In the genomic region with DNA sequence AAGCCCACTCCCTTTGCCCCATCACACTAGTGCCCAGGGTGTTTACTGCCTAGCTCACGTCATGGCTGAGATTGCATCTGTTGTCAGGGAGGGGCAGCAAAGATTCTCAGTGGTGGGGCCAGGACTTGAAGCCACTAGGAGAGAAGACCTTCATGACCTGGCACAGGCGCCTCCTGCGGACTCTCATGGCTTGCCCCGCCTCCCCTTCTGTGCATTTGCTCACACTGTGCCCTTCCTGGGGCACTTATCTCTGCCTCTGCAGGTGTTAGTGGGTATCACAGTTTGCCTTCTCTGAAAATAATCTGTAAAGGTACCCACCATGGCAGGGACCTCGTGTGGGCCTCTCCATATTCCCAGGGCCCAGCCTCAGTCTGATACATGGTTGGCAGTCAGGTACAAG, we compare ENCODE assay signal across 20 cellular contexts. TPM values are rescaled to one million over a fixed set of nuclear protein-coding genes. Genes with fewer than 3 reads are reported as not detected.
DNase-seq lines count a peak whose midpoint lies in the region; TF ChIP-seq lines count a peak whose summit lies in the region.
"Had no signal": no experiment of that assay in that cellular context is flagged by ENCODE, and none has a peak within 500 bp of the region (broad histone marks: within the 10 kb centered on the region; RNA-seq: fewer than 3 reads in every experiment).

No MANE protein-coding gene starts in this region.

- BruUV-seq in OCI-LY7 (replicated peaks; lab: Mats Ljungman, UMichigan): no TSS peak
- no TSS peak for BruUV-seq in A673 (replicated peaks; lab: Mats Ljungman, UMichigan)

- H3K18ac ChIP-seq in H9 (ENCODE audit: insufficient read length, low read depth, low read length): no peak overlapping the region

- H3K4me3 Mint-ChIP-seq in H9: no peak overlapping the region; a peak in 1 of 5 replicates
- no peak overlapping the region for H3K4me3 Mint-ChIP-seq in mesothelial cell of epicardium
- H3K4me3 Mint-ChIP-seq in T-helper 2 cell treated with Interferon-gamma antibody and Interleukin-4, amounts not matched to agents 5 μg/mL and 100 μg/mL, for 36 hours: no peak overlapping the region
- H3K4me3 Mint-ChIP-seq: stimulated activated memory B cell treated with anti-CD40 and anti-IgM and Interleukin-4, amounts not matched to agents 10 μg/mL and 1 μg/mL and 100 μg/mL, for 72 hours had no signal

- no peak overlapping the region for H3K23ac ChIP-seq in H9 (ENCODE audit: insufficient read length, low read depth, low read length)

- H2BK120ac ChIP-seq in H9 (ENCODE audit: low read depth, low read length, poor library complexity, severe bottlenecking): no peak overlapping the region

- DNase-seq in NCI-H1105 treated with DMSO at 0.1 percent for 48 hours (lab: John Stamatoyannopoulos, UW): peak; percentile 12
- DNase-seq in NCI-H1105 (lab: John Stamatoyannopoulos, UW): no peak
- no peak for DNase-seq in H9
- DNase-seq in OCI-LY7 (ENCODE audit: low spot score): peak; percentile 27
- no peak for DNase-seq in mesothelial cell of epicardium (ENCODE audit: low spot score in 2 of 2, unreplicated experiment in 2 of 2)
- no peak for DNase-seq in GDM1 (lab: John Stamatoyannopoulos, UW)
- no peak for DNase-seq in T-helper 2 cell treated with Interferon-gamma antibody and Interleukin-4, amounts not matched to agents 5 μg/mL and 100 μg/mL, for 36 hours (ENCODE audit: low spot score)
- no peak for DNase-seq in A673 (ENCODE audit: low spot score)
- DNase-seq: 8988T; activated naive CD4-positive, alpha-beta T cell; CD4-positive, alpha-beta memory T cell; KG1; lower lobe of right lung; NCI-H2029; upper lobe of left lung had no signal

- H3T11ph ChIP-seq in H9 (ENCODE audit: low read length): no peak overlapping the region

- no peak overlapping the region for H3K4me2 ChIP-seq in H9 (ENCODE audit: insufficient read depth, insufficient read length, low read length)
- no peak overlapping the region for H3K4me2 ChIP-seq in OCI-LY7 (ENCODE audit: low read length)
- H3K4me2 ChIP-seq: hepatocyte had no signal

- H2BK5ac ChIP-seq in H9 (ENCODE audit: insufficient read length, low read length): no peak overlapping the region

- no peak overlapping the region for H3K14ac ChIP-seq in H9 (ENCODE audit: insufficient read depth, low read length)

- H3K9me3 Mint-ChIP-seq in H9: no peaks in the 10 kb centered on the region; a peak in 2 of 5 replicates
- no peaks in the 10 kb centered on the region for H3K9me3 Mint-ChIP-seq in mesothelial cell of epicardium
- no peaks in the 10 kb centered on the region for H3K9me3 Mint-ChIP-seq in T-helper 2 cell treated with Interferon-gamma antibody and Interleukin-4, amounts not matched to agents 5 μg/mL and 100 μg/mL, for 36 hours
- H3K9me3 Mint-ChIP-seq: brain; stimulated activated memory B cell treated with anti-CD40 and anti-IgM and Interleukin-4, amounts not matched to agents 10 μg/mL and 1 μg/mL and 100 μg/mL, for 72 hours had no signal

- no peak overlapping the region for H3K9ac ChIP-seq in H9 (ENCODE audit: extremely low read depth, insufficient read length, low read length)

- H3K9me2 ChIP-seq in OCI-LY7 (ENCODE audit: insufficient read depth, low read length): no peaks in the 10 kb centered on the region

- H3K4me1 Mint-ChIP-seq in H9 (peaks cover 51 to 58% of the 10 kb centered on the region in 2 experiments), mesothelial cell of epicardium (peaks cover 83% of the 10 kb centered on the region)
- H3K4me1 Mint-ChIP-seq in T-helper 2 cell treated with Interferon-gamma antibody and Interleukin-4, amounts not matched to agents 5 μg/mL and 100 μg/mL, for 36 hours (ENCODE audit: low read depth): peaks cover 2% of the 10 kb centered on the region

- peaks cover 12% of the 10 kb centered on the region; the same call in 1 of the 2 replicates for H3K4me1 ChIP-seq in H9 (ENCODE audit: insufficient read depth, low read length)
- H3K4me1 ChIP-seq in OCI-LY7 (ENCODE audit: insufficient read depth, low read length, poor library complexity, severe bottlenecking): no peaks in the 10 kb centered on the region
- peaks cover 19% of the 10 kb centered on the region for H3K4me1 ChIP-seq in A673 (ENCODE audit: insufficient read depth, low read length, poor library complexity, severe bottlenecking)

- H3K4me3 ChIP-seq in OCI-LY7 (ENCODE audit: low read depth, low read length, poor library complexity, severe bottlenecking) (no peak overlapping the region), A673 (ENCODE audit: low read depth, low read length, poor library complexity, severe bottlenecking) (no peak overlapping the region)
- H3K4me3 ChIP-seq: dorsolateral prefrontal cortex, hepatocyte, lower lobe of right lung, upper lobe of left lung had no signal

- H3K56ac ChIP-seq in H9 (ENCODE audit: insufficient read length, low read depth, low read length): no peak overlapping the region

- H2BK15ac ChIP-seq in H9 (ENCODE audit: low read depth, low read length): no peak overlapping the region

- H4K20me1 ChIP-seq in H9 (ENCODE audit: control insufficient read depth, insufficient read depth, insufficient read length) (no peaks in the 10 kb centered on the region), OCI-LY7 (ENCODE audit: insufficient read depth, low read length) (no peaks in the 10 kb centered on the region)

- H2AK5ac ChIP-seq in H9 (ENCODE audit: insufficient read length, low read length): no peak overlapping the region

- no peak overlapping the region for H3K27ac ChIP-seq in H9 (ENCODE audit: insufficient read length, low read depth, low read length)
- H3K27ac ChIP-seq in OCI-LY7 (ENCODE audit: low read depth, low read length, poor library complexity, severe bottlenecking): no peak overlapping the region
- no peak overlapping the region for H3K27ac ChIP-seq in A673 (ENCODE audit: low read depth, low read length, poor library complexity, severe bottlenecking)
- H3K27ac ChIP-seq: hepatocyte, lower lobe of right lung, upper lobe of left lung, VCaP had no signal

- peaks cover 22% of the 10 kb centered on the region for H3K27me3 Mint-ChIP-seq in H9 (ENCODE audit: low read depth)
- no peaks in the 10 kb centered on the region for H3K27me3 Mint-ChIP-seq in mesothelial cell of epicardium (ENCODE audit: low read depth)
- peaks cover 36% of the 10 kb centered on the region for H3K27me3 Mint-ChIP-seq in T-helper 2 cell treated with Interferon-gamma antibody and Interleukin-4, amounts not matched to agents 5 μg/mL and 100 μg/mL, for 36 hours (ENCODE audit: low read depth)

- WGBS in H9 (ENCODE audit: extremely low coverage, insufficient read length, low lambda C conversion rate): no CpG with 5 or more reads among the region's 5 CpGs

- intact Hi-C loops in OCI-LY7 (cut with micrococcal nuclease; ENCODE audit: unreplicated experiment) (no loop called here), A673 (cut with micrococcal nuclease; ENCODE audit: unreplicated experiment) (no loop called here)

- no peaks in the 10 kb centered on the region for H3K9me3 ChIP-seq in H9 (ENCODE audit: control insufficient read depth, low read depth, low read length)
- H3K9me3 ChIP-seq in OCI-LY7 (ENCODE audit: low read length): no peaks in the 10 kb centered on the region
- H3K9me3 ChIP-seq in A673 (ENCODE audit: low read depth, low read length, poor library complexity, severe bottlenecking): no peaks in the 10 kb centered on the region
- H3K9me3 ChIP-seq: lower lobe of right lung, upper lobe of left lung had no signal

- H2AFZ ChIP-seq in H9 (ENCODE audit: low read length): no peak overlapping the region
- no peak overlapping the region for H2AFZ ChIP-seq in OCI-LY7 (ENCODE audit: low read length)
- H2AFZ ChIP-seq: hepatocyte had no signal

- no peak overlapping the region for H2BK20ac ChIP-seq in H9 (ENCODE audit: low read depth, low read length, poor library complexity, severe bottlenecking)

- no peak overlapping the region for H4K8ac ChIP-seq in H9 (replicated peaks; ENCODE audit: insufficient read length, low read depth, low read length)

- H4K91ac ChIP-seq in H9 (ENCODE audit: insufficient read length, low read depth, low read length): no peak overlapping the region

- H3K27ac Mint-ChIP-seq in H9 (no peak overlapping the region), mesothelial cell of epicardium (peak overlapping the region; percentile 92)
- H3K27ac Mint-ChIP-seq in T-helper 2 cell treated with Interferon-gamma antibody and Interleukin-4, amounts not matched to agents 5 μg/mL and 100 μg/mL, for 36 hours: no peak overlapping the region
- H3K27ac Mint-ChIP-seq: stimulated activated memory B cell treated with anti-CD40 and anti-IgM and Interleukin-4, amounts not matched to agents 10 μg/mL and 1 μg/mL and 100 μg/mL, for 72 hours had no signal

- H3K36me3 Mint-ChIP-seq in H9 (ENCODE audit: insufficient read depth in 1 of 3, low read depth in 3 of 3): peaks cover 0 to 5% (median 0%) of the 10 kb centered on the region in 3 experiments; a peak in 3 of 7 replicates
- H3K36me3 Mint-ChIP-seq in mesothelial cell of epicardium: no peaks in the 10 kb centered on the region
- H3K36me3 Mint-ChIP-seq in T-helper 2 cell treated with Interferon-gamma antibody and Interleukin-4, amounts not matched to agents 5 μg/mL and 100 μg/mL, for 36 hours (ENCODE audit: low read depth): no peaks in the 10 kb centered on the region
- H3K36me3 Mint-ChIP-seq: CD4-positive, alpha-beta memory T cell; stimulated activated memory B cell treated with anti-CD40 and anti-IgM and Interleukin-4, amounts not matched to agents 10 μg/mL and 1 μg/mL and 100 μg/mL, for 72 hours had no signal

- no peak overlapping the region for H3K4ac ChIP-seq in H9 (ENCODE audit: low read depth, low read length)

- H3K79me1 ChIP-seq in H9 (ENCODE audit: insufficient read depth, low read depth, low read length, poor library complexity, severe bottlenecking): no peaks in the 10 kb centered on the region

- H2BK12ac ChIP-seq in H9 (ENCODE audit: insufficient read length, low read depth, low read length): no peak overlapping the region

- peaks cover 12% of the 10 kb centered on the region for H3K23me2 ChIP-seq in H9 (ENCODE audit: insufficient read length, low read depth, low read length, poor library complexity, severe bottlenecking)

- POLR2A ChIA-PET in OCI-LY7 (lab: Charles Lee) (no interaction called here), A673 (lab: Charles Lee; ENCODE audit: low non-redundant PET) (no interaction called here)

- TF ChIP-seq CTCF in H9 (conservative IDR thresholded peaks at IDR 0.05): peak; percentile 40
- TF ChIP-seq CTCF in OCI-LY7 (conservative IDR thresholded peaks at IDR 0.05; ENCODE audit: low read length): 0 out of 2 replicates have a peak, but pooled peaks have one; percentile 26
- peak; percentile 24 for TF ChIP-seq CTCF in mesothelial cell of epicardium (IDR thresholded peaks at IDR 0.05; ENCODE audit: unreplicated experiment)
- no peak for TF ChIP-seq CTCF in A673 (conservative IDR thresholded peaks at IDR 0.05; ENCODE audit: low read depth, low read length)

- CTCF ChIA-PET in OCI-LY7 (lab: Charles Lee; ENCODE audit: unreplicated experiment): no interaction called here
- CTCF ChIA-PET in A673 (lab: Charles Lee): no interaction called here

- no peak overlapping the region for H4K5ac ChIP-seq in H9 (ENCODE audit: insufficient read length, low read depth, low read length)

- H3K27me3 ChIP-seq in H9 (ENCODE audit: insufficient read depth, low read length) (peaks cover 7% of the 10 kb centered on the region; the same call in 1 of the 2 replicates), A673 (replicated peaks; ENCODE audit: insufficient read depth, low read depth, low read length, poor library complexity) (no peaks in the 10 kb centered on the region)
- H3K27me3 ChIP-seq: hepatocyte, upper lobe of left lung had no signal

- H3K79me2 ChIP-seq in H9 (ENCODE audit: insufficient read depth, low read length): peaks cover 2% of the 10 kb centered on the region; the same call in 1 of the 2 replicates
- no peaks in the 10 kb centered on the region for H3K79me2 ChIP-seq in OCI-LY7 (ENCODE audit: insufficient read depth, low read depth, low read length)

- H3K36me3 ChIP-seq in OCI-LY7 (ENCODE audit: insufficient read depth, low read length): no peaks in the 10 kb centered on the region
- H3K36me3 ChIP-seq in A673 (ENCODE audit: insufficient read depth, low read length, poor library complexity, severe bottlenecking): no peaks in the 10 kb centered on the region
- H3K36me3 ChIP-seq: upper lobe of left lung had no signal

RNA-seq across cellular contexts. Expression of gene PTPRU, which starts 20.1 kb away (rescaled TPM):
- 45.0 and 45.5 TPM in 2 replicates for total RNA-seq in H9 (2021)
- 2.5 and 7.3 TPM in 2 replicates for total RNA-seq in OCI-LY7 (2014; rRNA removed; shearing (Covaris generic))
- 3.3 and 4.6 TPM in 2 replicates for total RNA-seq in OCI-LY7 (2022)
- total RNA-seq in mesothelial cell of epicardium: 143 to 151 TPM (median 145 TPM) in 3 replicates
- total RNA-seq in A673 (2021): 6.8 and 15.6 TPM in 2 replicates

RNA-seq across cellular contexts. Expression of gene MECR, which starts 25.7 kb away (rescaled TPM):
- 25.8 and 30.9 TPM in 2 replicates for total RNA-seq in H9 (2021)
- total RNA-seq in OCI-LY7 (2014; rRNA removed; shearing (Covaris generic)): 27.2 and 33.5 TPM in 2 replicates
- total RNA-seq in OCI-LY7 (2022): 30.0 and 33.3 TPM in 2 replicates
- total RNA-seq in mesothelial cell of epicardium: 36.6 to 40.0 TPM (median 38.0 TPM) in 3 replicates
- 39.0 and 39.3 TPM in 2 replicates for total RNA-seq in A673 (2021)

Comparison
In these comparisons a context has a peak if more than half of its experiments do, and no peak if none do; other contexts are left out.
1. DNase-seq: peak in NCI-H1105 treated with DMSO at 0.1 percent for 48 hours (single experiment) and OCI-LY7 (single experiment); none in NCI-H1105 (single experiment), H9 (single experiment), mesothelial cell of epicardium (0 of 2), GDM1 (single experiment), T-helper 2 cell treated with Interferon-gamma antibody and Interleukin-4, amounts not matched to agents 5 μg/mL and 100 μg/mL, for 36 hours (single experiment) and A673 (single experiment).